In the genomic region with DNA sequence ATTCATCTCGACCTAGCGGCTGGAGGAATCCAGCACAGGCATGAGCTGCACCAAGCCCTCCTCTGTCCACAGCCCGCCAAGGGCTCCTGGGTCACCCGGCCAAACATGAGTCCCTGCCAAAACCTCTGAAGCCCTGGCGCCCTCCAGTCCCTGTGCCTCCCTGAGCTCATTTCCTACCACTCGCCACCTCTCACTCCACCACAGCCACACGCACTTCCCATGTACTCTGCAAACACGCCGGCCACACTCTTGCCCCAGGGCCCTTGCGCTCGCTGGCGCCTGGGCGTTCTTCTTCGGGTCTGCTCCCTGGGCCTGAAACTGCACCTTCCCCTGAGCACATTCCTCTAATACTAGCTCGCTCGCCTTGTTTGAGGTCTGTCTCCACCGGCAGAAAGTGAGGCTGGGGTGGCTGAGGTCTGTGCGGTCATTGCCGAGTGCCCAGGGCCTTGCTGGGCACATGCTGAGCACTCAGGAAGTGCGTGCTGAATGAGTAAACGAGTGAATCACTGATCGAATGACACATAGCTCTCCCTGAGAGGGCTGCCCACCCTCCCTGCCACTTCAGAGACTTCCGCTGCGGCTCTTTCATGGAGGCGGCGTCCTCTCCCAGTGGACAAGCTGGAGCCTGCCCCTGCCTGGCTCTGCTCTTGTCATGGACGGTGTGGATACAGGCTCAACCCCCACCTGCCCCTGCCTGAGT, we compare ENCODE assay signal across 1 cellular context.
TF ChIP-seq lines count a peak whose summit lies in the region.

No MANE protein-coding gene starts in this region.

TF ChIP-seq in HEK293, 187 proteins besides CTCF, POLR2A, EP300 and RAD21 (continued from another document and continues in another):
- TF ChIP-seq ZEB2 (tag by site-specific recombination; IDR thresholded peaks at IDR 0.05) (peak; percentile 63), MZF1 (tag by site-specific recombination; IDR thresholded peaks at IDR 0.05; ENCODE audit: borderline replicate concordance) (no peak), BCL11B (tag by site-specific recombination; IDR thresholded peaks at IDR 0.05; ENCODE audit: low read depth) (no peak), ZNF48 (tag by site-specific recombination; IDR thresholded peaks at IDR 0.05) (no peak), ZNF830 (tag by site-specific recombination; IDR thresholded peaks at IDR 0.05; ENCODE audit: low read depth) (no peak), KLF1 (tag by site-specific recombination; IDR thresholded peaks at IDR 0.05) (no peak), ZNF670 (tag by site-specific recombination; IDR thresholded peaks at IDR 0.05; ENCODE audit: low read depth) (no peak), ZNF221 (tag by site-specific recombination; IDR thresholded peaks at IDR 0.05; ENCODE audit: borderline replicate concordance) (no peak), SP3 (tag by site-specific recombination; IDR thresholded peaks at IDR 0.05) (no peak), ZNF76 (tag by site-specific recombination; IDR thresholded peaks at IDR 0.05; ENCODE audit: borderline replicate concordance, low read depth) (no peak), TCF7L2 (IDR thresholded peaks at IDR 0.05; ENCODE audit: borderline replicate concordance, low read depth, low read length) (peak; percentile 70), ZNF16 (tag by site-specific recombination; IDR thresholded peaks at IDR 0.05; ENCODE audit: low read depth) (no peak), ZNF777 (tag by site-specific recombination; IDR thresholded peaks at IDR 0.05; ENCODE audit: borderline replicate concordance) (no peak), ZBTB1 (tag by site-specific recombination; IDR thresholded peaks at IDR 0.05) (no peak), ZNF785 (tag by site-specific recombination; IDR thresholded peaks at IDR 0.05) (no peak), ZNF530 (tag by site-specific recombination; IDR thresholded peaks at IDR 0.05; ENCODE audit: low read depth) (no peak), ZNF416 (tag by site-specific recombination; IDR thresholded peaks at IDR 0.05) (no peak), ZNF155 (tag by site-specific recombination; IDR thresholded peaks at IDR 0.05) (no peak), ZNF658 (tag by site-specific recombination; IDR thresholded peaks at IDR 0.05) (no peak), ZNF324 (tag by site-specific recombination; IDR thresholded peaks at IDR 0.05) (no peak), ZNF621 (tag by site-specific recombination; IDR thresholded peaks at IDR 0.05) (no peak), ZNF37A (tag by site-specific recombination; IDR thresholded peaks at IDR 0.05) (no peak), SALL2 (tag by site-specific recombination; IDR thresholded peaks at IDR 0.05; ENCODE audit: borderline replicate concordance) (no peak), HOXC10 (CRISPR knock-in tag; IDR thresholded peaks at IDR 0.05) (no peak), ZNF140 (tag by site-specific recombination; IDR thresholded peaks at IDR 0.05) (no peak), ZXDB (tag by site-specific recombination; IDR thresholded peaks at IDR 0.05) (no peak)
- TF ChIP-seq, protein P1, sequence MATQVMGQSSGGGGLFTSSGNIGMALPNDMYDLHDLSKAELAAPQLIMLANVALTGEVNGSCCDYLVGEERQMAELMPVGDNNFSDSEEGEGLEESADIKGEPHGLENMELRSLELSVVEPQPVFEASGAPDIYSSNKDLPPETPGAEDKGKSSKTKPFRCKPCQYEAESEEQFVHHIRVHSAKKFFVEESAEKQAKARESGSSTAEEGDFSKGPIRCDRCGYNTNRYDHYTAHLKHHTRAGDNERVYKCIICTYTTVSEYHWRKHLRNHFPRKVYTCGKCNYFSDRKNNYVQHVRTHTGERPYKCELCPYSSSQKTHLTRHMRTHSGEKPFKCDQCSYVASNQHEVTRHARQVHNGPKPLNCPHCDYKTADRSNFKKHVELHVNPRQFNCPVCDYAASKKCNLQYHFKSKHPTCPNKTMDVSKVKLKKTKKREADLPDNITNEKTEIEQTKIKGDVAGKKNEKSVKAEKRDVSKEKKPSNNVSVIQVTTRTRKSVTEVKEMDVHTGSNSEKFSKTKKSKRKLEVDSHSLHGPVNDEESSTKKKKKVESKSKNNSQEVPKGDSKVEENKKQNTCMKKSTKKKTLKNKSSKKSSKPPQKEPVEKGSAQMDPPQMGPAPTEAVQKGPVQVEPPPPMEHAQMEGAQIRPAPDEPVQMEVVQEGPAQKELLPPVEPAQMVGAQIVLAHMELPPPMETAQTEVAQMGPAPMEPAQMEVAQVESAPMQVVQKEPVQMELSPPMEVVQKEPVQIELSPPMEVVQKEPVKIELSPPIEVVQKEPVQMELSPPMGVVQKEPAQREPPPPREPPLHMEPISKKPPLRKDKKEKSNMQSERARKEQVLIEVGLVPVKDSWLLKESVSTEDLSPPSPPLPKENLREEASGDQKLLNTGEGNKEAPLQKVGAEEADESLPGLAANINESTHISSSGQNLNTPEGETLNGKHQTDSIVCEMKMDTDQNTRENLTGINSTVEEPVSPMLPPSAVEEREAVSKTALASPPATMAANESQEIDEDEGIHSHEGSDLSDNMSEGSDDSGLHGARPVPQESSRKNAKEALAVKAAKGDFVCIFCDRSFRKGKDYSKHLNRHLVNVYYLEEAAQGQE (tag by site-specific recombination; IDR thresholded peaks at IDR 0.05) = no peak
- TF ChIP-seq, protein P2, sequence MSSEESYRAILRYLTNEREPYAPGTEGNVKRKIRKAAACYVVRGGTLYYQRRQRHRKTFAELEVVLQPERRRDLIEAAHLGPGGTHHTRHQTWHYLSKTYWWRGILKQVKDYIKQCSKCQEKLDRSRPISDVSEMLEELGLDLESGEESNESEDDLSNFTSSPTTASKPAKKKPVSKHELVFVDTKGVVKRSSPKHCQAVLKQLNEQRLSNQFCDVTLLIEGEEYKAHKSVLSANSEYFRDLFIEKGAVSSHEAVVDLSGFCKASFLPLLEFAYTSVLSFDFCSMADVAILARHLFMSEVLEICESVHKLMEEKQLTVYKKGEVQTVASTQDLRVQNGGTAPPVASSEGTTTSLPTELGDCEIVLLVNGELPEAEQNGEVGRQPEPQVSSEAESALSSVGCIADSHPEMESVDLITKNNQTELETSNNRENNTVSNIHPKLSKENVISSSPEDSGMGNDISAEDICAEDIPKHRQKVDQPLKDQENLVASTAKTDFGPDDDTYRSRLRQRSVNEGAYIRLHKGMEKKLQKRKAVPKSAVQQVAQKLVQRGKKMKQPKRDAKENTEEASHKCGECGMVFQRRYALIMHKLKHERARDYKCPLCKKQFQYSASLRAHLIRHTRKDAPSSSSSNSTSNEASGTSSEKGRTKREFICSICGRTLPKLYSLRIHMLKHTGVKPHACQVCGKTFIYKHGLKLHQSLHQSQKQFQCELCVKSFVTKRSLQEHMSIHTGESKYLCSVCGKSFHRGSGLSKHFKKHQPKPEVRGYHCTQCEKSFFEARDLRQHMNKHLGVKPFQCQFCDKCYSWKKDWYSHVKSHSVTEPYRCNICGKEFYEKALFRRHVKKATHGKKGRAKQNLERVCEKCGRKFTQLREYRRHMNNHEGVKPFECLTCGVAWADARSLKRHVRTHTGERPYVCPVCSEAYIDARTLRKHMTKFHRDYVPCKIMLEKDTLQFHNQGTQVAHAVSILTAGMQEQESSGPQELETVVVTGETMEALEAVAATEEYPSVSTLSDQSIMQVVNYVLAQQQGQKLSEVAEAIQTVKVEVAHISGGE (tag by site-specific recombination; conservative IDR thresholded peaks at IDR 0.05; ENCODE audit: low read depth) = no peak
- TF ChIP-seq, protein P3, sequence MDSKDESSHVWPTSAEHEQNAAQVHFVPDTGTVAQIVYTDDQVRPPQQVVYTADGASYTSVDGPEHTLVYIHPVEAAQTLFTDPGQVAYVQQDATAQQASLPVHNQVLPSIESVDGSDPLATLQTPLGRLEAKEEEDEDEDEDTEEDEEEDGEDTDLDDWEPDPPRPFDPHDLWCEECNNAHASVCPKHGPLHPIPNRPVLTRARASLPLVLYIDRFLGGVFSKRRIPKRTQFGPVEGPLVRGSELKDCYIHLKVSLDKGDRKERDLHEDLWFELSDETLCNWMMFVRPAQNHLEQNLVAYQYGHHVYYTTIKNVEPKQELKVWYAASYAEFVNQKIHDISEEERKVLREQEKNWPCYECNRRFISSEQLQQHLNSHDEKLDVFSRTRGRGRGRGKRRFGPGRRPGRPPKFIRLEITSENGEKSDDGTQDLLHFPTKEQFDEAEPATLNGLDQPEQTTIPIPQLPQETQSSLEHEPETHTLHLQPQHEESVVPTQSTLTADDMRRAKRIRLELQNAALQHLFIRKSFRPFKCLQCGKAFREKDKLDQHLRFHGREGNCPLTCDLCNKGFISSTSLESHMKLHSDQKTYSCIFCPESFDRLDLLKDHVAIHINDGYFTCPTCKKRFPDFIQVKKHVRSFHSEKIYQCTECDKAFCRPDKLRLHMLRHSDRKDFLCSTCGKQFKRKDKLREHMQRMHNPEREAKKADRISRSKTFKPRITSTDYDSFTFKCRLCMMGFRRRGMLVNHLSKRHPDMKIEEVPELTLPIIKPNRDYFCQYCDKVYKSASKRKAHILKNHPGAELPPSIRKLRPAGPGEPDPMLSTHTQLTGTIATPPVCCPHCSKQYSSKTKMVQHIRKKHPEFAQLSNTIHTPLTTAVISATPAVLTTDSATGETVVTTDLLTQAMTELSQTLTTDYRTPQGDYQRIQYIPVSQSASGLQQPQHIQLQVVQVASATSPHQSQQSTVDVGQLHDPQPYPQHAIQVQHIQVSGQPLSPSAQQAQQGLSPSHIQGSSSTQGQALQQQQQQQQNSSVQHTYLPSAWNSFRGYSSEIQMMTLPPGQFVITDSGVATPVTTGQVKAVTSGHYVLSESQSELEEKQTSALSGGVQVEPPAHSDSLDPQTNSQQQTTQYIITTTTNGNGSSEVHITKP (tag by site-specific recombination; IDR thresholded peaks at IDR 0.05) = no peak
- TF ChIP-seq, protein P4, sequence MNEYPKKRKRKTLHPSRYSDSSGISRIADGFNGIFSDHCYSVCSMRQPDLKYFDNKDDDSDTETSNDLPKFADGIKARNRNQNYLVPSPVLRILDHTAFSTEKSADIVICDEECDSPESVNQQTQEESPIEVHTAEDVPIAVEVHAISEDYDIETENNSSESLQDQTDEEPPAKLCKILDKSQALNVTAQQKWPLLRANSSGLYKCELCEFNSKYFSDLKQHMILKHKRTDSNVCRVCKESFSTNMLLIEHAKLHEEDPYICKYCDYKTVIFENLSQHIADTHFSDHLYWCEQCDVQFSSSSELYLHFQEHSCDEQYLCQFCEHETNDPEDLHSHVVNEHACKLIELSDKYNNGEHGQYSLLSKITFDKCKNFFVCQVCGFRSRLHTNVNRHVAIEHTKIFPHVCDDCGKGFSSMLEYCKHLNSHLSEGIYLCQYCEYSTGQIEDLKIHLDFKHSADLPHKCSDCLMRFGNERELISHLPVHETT (tag by site-specific recombination; IDR thresholded peaks at IDR 0.05) = 0 out of 2 replicates have a peak, but pooled peaks have one; percentile 20
- TF ChIP-seq, protein P5, sequence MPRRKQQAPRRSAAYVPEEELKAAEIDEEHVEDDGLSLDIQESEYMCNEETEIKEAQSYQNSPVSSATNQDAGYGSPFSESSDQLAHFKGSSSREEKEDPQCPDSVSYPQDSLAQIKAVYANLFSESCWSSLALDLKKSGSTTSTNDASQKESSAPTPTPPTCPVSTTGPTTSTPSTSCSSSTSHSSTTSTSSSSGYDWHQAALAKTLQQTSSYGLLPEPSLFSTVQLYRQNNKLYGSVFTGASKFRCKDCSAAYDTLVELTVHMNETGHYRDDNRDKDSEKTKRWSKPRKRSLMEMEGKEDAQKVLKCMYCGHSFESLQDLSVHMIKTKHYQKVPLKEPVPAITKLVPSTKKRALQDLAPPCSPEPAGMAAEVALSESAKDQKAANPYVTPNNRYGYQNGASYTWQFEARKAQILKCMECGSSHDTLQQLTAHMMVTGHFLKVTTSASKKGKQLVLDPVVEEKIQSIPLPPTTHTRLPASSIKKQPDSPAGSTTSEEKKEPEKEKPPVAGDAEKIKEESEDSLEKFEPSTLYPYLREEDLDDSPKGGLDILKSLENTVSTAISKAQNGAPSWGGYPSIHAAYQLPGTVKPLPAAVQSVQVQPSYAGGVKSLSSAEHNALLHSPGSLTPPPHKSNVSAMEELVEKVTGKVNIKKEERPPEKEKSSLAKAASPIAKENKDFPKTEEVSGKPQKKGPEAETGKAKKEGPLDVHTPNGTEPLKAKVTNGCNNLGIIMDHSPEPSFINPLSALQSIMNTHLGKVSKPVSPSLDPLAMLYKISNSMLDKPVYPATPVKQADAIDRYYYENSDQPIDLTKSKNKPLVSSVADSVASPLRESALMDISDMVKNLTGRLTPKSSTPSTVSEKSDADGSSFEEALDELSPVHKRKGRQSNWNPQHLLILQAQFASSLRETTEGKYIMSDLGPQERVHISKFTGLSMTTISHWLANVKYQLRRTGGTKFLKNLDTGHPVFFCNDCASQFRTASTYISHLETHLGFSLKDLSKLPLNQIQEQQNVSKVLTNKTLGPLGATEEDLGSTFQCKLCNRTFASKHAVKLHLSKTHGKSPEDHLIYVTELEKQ (tag by site-specific recombination; IDR thresholded peaks at IDR 0.05; ENCODE audit: borderline replicate concordance) = no peak
- TF ChIP-seq, protein P6, sequence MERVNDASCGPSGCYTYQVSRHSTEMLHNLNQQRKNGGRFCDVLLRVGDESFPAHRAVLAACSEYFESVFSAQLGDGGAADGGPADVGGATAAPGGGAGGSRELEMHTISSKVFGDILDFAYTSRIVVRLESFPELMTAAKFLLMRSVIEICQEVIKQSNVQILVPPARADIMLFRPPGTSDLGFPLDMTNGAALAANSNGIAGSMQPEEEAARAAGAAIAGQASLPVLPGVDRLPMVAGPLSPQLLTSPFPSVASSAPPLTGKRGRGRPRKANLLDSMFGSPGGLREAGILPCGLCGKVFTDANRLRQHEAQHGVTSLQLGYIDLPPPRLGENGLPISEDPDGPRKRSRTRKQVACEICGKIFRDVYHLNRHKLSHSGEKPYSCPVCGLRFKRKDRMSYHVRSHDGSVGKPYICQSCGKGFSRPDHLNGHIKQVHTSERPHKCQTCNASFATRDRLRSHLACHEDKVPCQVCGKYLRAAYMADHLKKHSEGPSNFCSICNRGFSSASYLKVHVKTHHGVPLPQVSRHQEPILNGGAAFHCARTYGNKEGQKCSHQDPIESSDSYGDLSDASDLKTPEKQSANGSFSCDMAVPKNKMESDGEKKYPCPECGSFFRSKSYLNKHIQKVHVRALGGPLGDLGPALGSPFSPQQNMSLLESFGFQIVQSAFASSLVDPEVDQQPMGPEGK (tag by site-specific recombination; IDR thresholded peaks at IDR 0.05) = peak; percentile 55
- TF ChIP-seq, protein P7, sequence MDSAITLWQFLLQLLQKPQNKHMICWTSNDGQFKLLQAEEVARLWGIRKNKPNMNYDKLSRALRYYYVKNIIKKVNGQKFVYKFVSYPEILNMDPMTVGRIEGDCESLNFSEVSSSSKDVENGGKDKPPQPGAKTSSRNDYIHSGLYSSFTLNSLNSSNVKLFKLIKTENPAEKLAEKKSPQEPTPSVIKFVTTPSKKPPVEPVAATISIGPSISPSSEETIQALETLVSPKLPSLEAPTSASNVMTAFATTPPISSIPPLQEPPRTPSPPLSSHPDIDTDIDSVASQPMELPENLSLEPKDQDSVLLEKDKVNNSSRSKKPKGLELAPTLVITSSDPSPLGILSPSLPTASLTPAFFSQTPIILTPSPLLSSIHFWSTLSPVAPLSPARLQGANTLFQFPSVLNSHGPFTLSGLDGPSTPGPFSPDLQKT (IDR thresholded peaks at IDR 0.05; ENCODE audit: borderline replicate concordance, low read depth, low read length) = no peak
